In the genomic region with DNA sequence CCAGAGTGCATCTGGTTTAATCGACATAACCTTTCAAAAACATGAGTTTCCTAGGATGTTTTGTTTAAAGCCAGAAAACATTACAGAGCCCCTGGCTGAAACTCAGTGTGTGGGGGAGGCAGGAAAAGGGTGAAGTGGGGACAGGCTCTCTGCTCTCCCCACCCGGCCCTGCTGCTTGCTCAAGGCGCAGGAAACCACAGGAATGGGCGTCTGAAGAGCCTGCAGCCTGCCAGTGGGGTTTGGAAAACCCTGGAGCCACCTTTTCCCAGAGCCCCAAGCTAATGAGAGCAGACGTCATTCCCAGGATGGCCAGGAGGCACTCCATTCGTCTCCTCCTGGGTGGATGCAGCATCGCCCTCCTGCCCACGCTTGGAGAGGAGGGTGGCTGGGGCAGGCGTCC, we compare ENCODE assay signal across 13 cellular contexts.
DNase-seq lines count a peak whose midpoint lies in the region; ATAC-seq, FAIRE-seq and TF ChIP-seq lines count a peak whose summit lies in the region.
"Had no signal": no experiment of that assay in that cellular context is flagged by ENCODE, and none has a peak within 500 bp of the region (broad histone marks: within the 10 kb centered on the region; RNA-seq: fewer than 3 reads in every experiment).

No MANE protein-coding gene starts in this region.

- TF ChIP-seq POLR2A in H54 (IDR thresholded peaks at IDR 0.05; ENCODE audit: low read depth, low read length), result no peak

- ATAC-seq in HG02852 (IDR thresholded peaks at IDR 0.05; ENCODE audit: unreplicated experiment) (no peak), aorta (ENCODE audit: low FRiP score) (no peak)

- H3K4me2 ChIP-seq in hepatocyte, result no peak overlapping the region

- in situ Hi-C loops in astrocyte of the spinal cord (cut with HindIII; ENCODE audit: low sequenced_read_pairs), result no loop called here

- H3K79me2 ChIP-seq in hepatocyte, result no peaks in the 10 kb centered on the region

- no peak overlapping the region for H2AFZ ChIP-seq in hepatocyte

- no peaks in the 10 kb centered on the region for H4K20me1 ChIP-seq in hepatocyte (ENCODE audit: insufficient read depth, poor library complexity, severe bottlenecking)

- H3K27ac ChIP-seq in hepatocyte (no peak overlapping the region), aorta (ENCODE audit: low read depth in 1 of 2, low read length in 2 of 2) (no peak overlapping the region)
- H3K27ac ChIP-seq: thyroid gland had no signal

- no peaks in the 10 kb centered on the region for H3K36me3 ChIP-seq in hepatocyte (replicated peaks; ENCODE audit: insufficient read depth, low read depth)
- H3K36me3 ChIP-seq in aorta (ENCODE audit: control insufficient read depth in 1 of 2, insufficient read depth in 2 of 2, low read length in 1 of 2), result no peaks in the 10 kb centered on the region
- H3K36me3 ChIP-seq: thyroid gland had no signal

- WGBS in hepatocyte (ENCODE audit: low lambda C conversion rate, missing lambda C conversion rate), result 66% methylated on average over 9 of the region's 9 CpGs
- WGBS in aorta, 2 donors, result 7 to 18% methylated on average over 9 of the region's 9 CpGs

- TF ChIP-seq CTCF in astrocyte of the spinal cord (IDR thresholded peaks at IDR 0.05; ENCODE audit: low read depth, low read length), result no peak
- no peak for TF ChIP-seq CTCF in hepatocyte (IDR thresholded peaks at IDR 0.05; ENCODE audit: poor library complexity)

- H3K27me3 ChIP-seq in hepatocyte, result no peaks in the 10 kb centered on the region
- H3K27me3 ChIP-seq in aorta (ENCODE audit: control insufficient read depth in 1 of 2, insufficient read depth in 2 of 2, low read length in 1 of 2), result no peaks in the 10 kb centered on the region
- H3K27me3 ChIP-seq: thyroid gland had no signal

- H3K9me2 ChIP-seq in hepatocyte (replicated peaks; ENCODE audit: insufficient read depth), result no peaks in the 10 kb centered on the region

- FAIRE-seq in H54 (lab: Jason Lieb, UNC), result no peak

- no peaks in the 10 kb centered on the region for H3K4me1 ChIP-seq in hepatocyte (ENCODE audit: insufficient read depth)
- H3K4me1 ChIP-seq in aorta (ENCODE audit: control insufficient read depth in 1 of 2, insufficient read depth in 2 of 2, low read length in 2 of 2), result no peaks in the 10 kb centered on the region
- H3K4me1 ChIP-seq: thyroid gland had no signal

- no peaks in the 10 kb centered on the region for H3K9me3 ChIP-seq in hepatocyte (ENCODE audit: low read depth)
- no peaks in the 10 kb centered on the region for H3K9me3 ChIP-seq in aorta (ENCODE audit: control insufficient read depth, low read length)
- H3K9me3 ChIP-seq: thyroid gland had no signal

- no peak overlapping the region for H3K4me3 ChIP-seq in astrocyte of the spinal cord (ENCODE audit: low read depth, low read length)
- no peak overlapping the region for H3K4me3 ChIP-seq in hepatocyte
- no peak overlapping the region for H3K4me3 ChIP-seq in aorta (ENCODE audit: low read length in 2 of 2)
- H3K4me3 ChIP-seq: thyroid gland had no signal

- peak; percentile 72 for DNase-seq in A172 (ENCODE audit: low spot score)
- DNase-seq in H54 (ENCODE audit: insufficient read length, low spot score), result peak; percentile 29
- peak; percentile 56 for DNase-seq in astrocyte of the spinal cord (ENCODE audit: low read depth, low spot score)
- peak; percentile 26 for DNase-seq in hepatocyte (ENCODE audit: low spot score)
- no peak for DNase-seq in activated CD4-positive, CD25-positive, alpha-beta regulatory T cell (lab: John Stamatoyannopoulos, UW)
- DNase-seq in aorta, result no peak
- no peak for DNase-seq in NCI-H1092 (lab: John Stamatoyannopoulos, UW)
- DNase-seq: activated CD4-positive, alpha-beta memory T cell treated with anti-CD3 and anti-CD28 coated beads for 36 hours; activated naive CD4-positive, alpha-beta T cell treated with anti-CD3 and anti-CD28 coated beads for 36 hours; NCI-H1436; retina had no signal

- intact Hi-C loops in aorta (cut with DNase I), result no loop called here

Comparison
In these comparisons a context has a peak if more than half of its experiments do, and no peak if none do; other contexts are left out.
1. DNase-seq: peak in A172 (single experiment), H54 (single experiment), astrocyte of the spinal cord (single experiment) and hepatocyte (single experiment); none in activated CD4-positive, CD25-positive, alpha-beta regulatory T cell (0 of 4), aorta (0 of 2) and NCI-H1092 (single experiment).